Comparison of ENCODE assay signal across 26 cellular contexts in the genomic region with DNA sequence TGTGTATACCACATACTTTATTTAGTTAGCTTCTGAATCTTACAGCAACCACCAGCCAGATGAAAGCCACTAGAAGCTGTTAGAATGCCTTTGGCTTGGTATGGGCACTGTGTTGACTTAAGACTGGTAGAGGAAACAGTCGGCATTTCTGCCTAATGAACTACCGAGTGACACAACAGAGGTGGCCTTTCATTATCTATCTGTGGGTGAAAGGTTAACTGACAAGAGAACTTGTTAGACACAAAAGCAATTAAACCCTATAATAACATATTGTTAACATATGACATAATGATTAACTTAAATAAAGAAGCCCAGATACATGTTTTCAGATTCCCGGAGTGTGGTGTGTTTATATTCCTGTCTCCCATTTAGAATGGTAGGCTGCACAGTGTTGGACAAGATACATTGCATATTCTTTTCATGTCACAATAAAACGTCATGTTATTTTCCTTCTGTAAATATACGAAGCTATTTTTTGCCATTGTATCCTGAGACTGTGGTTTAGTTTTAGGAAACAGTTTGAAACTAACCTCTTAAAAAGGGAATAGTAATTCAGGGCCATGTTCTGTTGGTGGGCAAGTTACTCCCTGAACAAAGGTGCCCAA.
DNase-seq lines count a peak whose midpoint lies in the region; ATAC-seq, FAIRE-seq and TF ChIP-seq lines count a peak whose summit lies in the region.
"Had no signal": no experiment of that assay in that cellular context is flagged by ENCODE, and none has a peak within 500 bp of the region (broad histone marks: within the 10 kb centered on the region; RNA-seq: fewer than 3 reads in every experiment).

No MANE protein-coding gene starts in this region.

- ATAC-seq in HepG2: no peak
- ATAC-seq in pancreas: peak; percentile 40 to 85 (median 73)
- ATAC-seq: foreskin keratinocyte; naive thymus-derived CD8-positive, alpha-beta T cell; stimulated activated memory B cell treated with anti-CD40 and anti-IgM and Interleukin-4, amounts not matched to agents 10 μg/mL and 1 μg/mL and 100 μg/mL, for 72 hours had no signal

- H4K20me1 ChIP-seq in GM23248 (ENCODE audit: insufficient read depth) (no peaks in the 10 kb centered on the region), HepG2 (ENCODE audit: insufficient read depth, low read length) (no peaks in the 10 kb centered on the region)
- H4K20me1 ChIP-seq: BLaER1 treated with 17β-estradiol and CSF1 and Interleukin-3, amounts not matched to agents 10 nM and 100 nM had no signal

- no peak for TF ChIP-seq POLR2A in HepG2 (IDR thresholded peaks at IDR 0.05; ENCODE audit: insufficient read depth in 1 of 2, low read depth in 2 of 2, low read length in 2 of 2)

- H3F3A ChIP-seq in GM23248 (ENCODE audit: insufficient read depth): peaks cover 18% of the 10 kb centered on the region; the same call in 1 of the 2 replicates

- no peaks in the 10 kb centered on the region for H3K9me3 Mint-ChIP-seq in endodermal cell
- H3K9me3 Mint-ChIP-seq: activated naive CD4-positive, alpha-beta T cell treated with anti-CD3 and anti-CD28 coated beads, Interleukin-2, amount 50 U/mL, for 24 hours; activated T-helper 1 cell treated with anti-CD3 and anti-CD28 coated beads, Interleukin-12 subunit alpha, Interleukin-12 subunit beta, Interleukin-2, Interleukin-4 antibody, amounts not matched to agents 30 ng/mL and 10 ng/mL and 1 ng/mL, durations not matched to agents 14 hours and 24 hours and 36 hours; naive thymus-derived CD8-positive, alpha-beta T cell had no signal

- 92 to 93% methylated on average over 5 of the region's 5 CpGs for WGBS in GM23248 (ENCODE audit: low coverage in 1 of 2, low lambda C conversion rate in 2 of 2, missing lambda C conversion rate in 2 of 2), 2 experiments
- WGBS in HepG2 (ENCODE audit: low lambda C conversion rate): 1% methylated on average over 5 of the region's 5 CpGs
- 8% methylated on average over 5 of the region's 5 CpGs for WGBS in pancreas, 2 donors
- WGBS in endodermal cell (ENCODE audit: insufficient coverage in 1 of 2, insufficient read length in 1 of 2), 2 experiments: 86 to 91% methylated on average over 1 to 5 of the region's 5 CpGs

- H3K9ac ChIP-seq in GM23248 (peak overlapping the region; percentile 36; the same call in 1 of the 2 replicates), HepG2 (ENCODE audit: insufficient read depth, low read depth, low read length) (no peak overlapping the region), endodermal cell (ENCODE audit: extremely low read depth, low read length, poor library complexity, severe bottlenecking) (no peak overlapping the region)
- H3K9ac ChIP-seq: BLaER1 treated with 17β-estradiol and CSF1 and Interleukin-3, amounts not matched to agents 10 nM and 100 nM had no signal

- H3K27me3 ChIP-seq in GM23248 (replicated peaks; ENCODE audit: insufficient read depth) (no peaks in the 10 kb centered on the region), HepG2 (ENCODE audit: control insufficient read depth in 1 of 2, insufficient read depth in 2 of 2, low read length in 2 of 2) (no peaks in the 10 kb centered on the region), pancreas (no peaks in the 10 kb centered on the region), endodermal cell (ENCODE audit: control insufficient read depth, insufficient read depth, low read length, poor library complexity, severe bottlenecking) (peaks cover 22% of the 10 kb centered on the region)
- H3K27me3 ChIP-seq: BLaER1 treated with 17β-estradiol and CSF1 and Interleukin-3, amounts not matched to agents 10 nM and 100 nM; foreskin keratinocyte had no signal

- H3K4me2 ChIP-seq in GM23248 (ENCODE audit: unreplicated experiment) (no peak overlapping the region), HepG2 (ENCODE audit: low read depth, low read length) (no peak overlapping the region)
- H3K4me2 ChIP-seq: BLaER1 treated with 17β-estradiol and CSF1 and Interleukin-3, amounts not matched to agents 10 nM and 100 nM had no signal

- FAIRE-seq in HepG2 (lab: Jason Lieb, UNC) (no peak), pancreas (lab: Jason Lieb, UNC) (no peak), frontal cortex (lab: Jason Lieb, UNC) (no peak)

- CTCF ChIA-PET in HepG2 (lab: Yijun Ruan, JAX; ENCODE audit: low intra/inter-chr PET ratio, low total read pairs): no interaction called here

- DNase-seq in GM23248: no peak
- DNase-seq in NCI-H748 treated with DMSO at 0.1 percent for 48 hours (lab: John Stamatoyannopoulos, UW): peak; percentile 35
- no peak for DNase-seq in HepG2 (ENCODE audit: low spot score)
- DNase-seq in pancreas: no peak
- DNase-seq in DMS153 (lab: John Stamatoyannopoulos, UW): no peak
- DNase-seq in endodermal cell: no peak
- DNase-seq in frontal cortex (ENCODE audit: low spot score in 2 of 2): no peak
- DNase-seq in NCI-H128 (lab: John Stamatoyannopoulos, UW; ENCODE audit: unreplicated experiment): no peak
- DNase-seq: ACHN; activated CD4-positive, alpha-beta T cell treated with anti-CD3 and anti-CD28 coated beads, Interleukin-2, amount 50 U/mL, for 1 hour; aorta; central memory CD4-positive, alpha-beta T cell; erythroblast; foreskin keratinocyte; naive thymus-derived CD8-positive, alpha-beta T cell; NCI-H1694 treated with DMSO at 0.1 percent for 48 hours; posterior cingulate gyrus; stimulated activated CD4-positive, alpha-beta T cell treated with anti-CD3 and anti-CD28 coated beads, Interleukin-2, amount 100 ng/mL, for 24 hours; T-helper 2 cell had no signal

- H3K27ac ChIP-seq in GM23248 (no peak overlapping the region), HepG2 (ENCODE audit: extremely low read length, insufficient read depth, low read length) (no peak overlapping the region), pancreas (no peak overlapping the region), endodermal cell (ENCODE audit: low read depth, low read length) (no peak overlapping the region)
- H3K27ac ChIP-seq: BLaER1 treated with 17β-estradiol and CSF1 and Interleukin-3, amounts not matched to agents 10 nM and 100 nM; foreskin keratinocyte; VCaP had no signal

- H3K4me3 ChIP-seq in GM23248: no peak overlapping the region
- no peak overlapping the region for H3K4me3 ChIP-seq in HepG2 (replicated peaks in 1 of 3; ENCODE audit: insufficient read depth in 1 of 3, low read depth in 2 of 3, low read length in 3 of 3)
- no peak overlapping the region for H3K4me3 ChIP-seq in pancreas
- no peak overlapping the region for H3K4me3 ChIP-seq in endodermal cell (ENCODE audit: low read length)
- H3K4me3 ChIP-seq: BLaER1 treated with 17β-estradiol and CSF1 and Interleukin-3, amounts not matched to agents 10 nM and 100 nM; HAP-1; lung had no signal

- H3K27ac Mint-ChIP-seq in endodermal cell: no peak overlapping the region
- H3K27ac Mint-ChIP-seq: activated naive CD4-positive, alpha-beta T cell treated with anti-CD3 and anti-CD28 coated beads, Interleukin-2, amount 50 U/mL, for 24 hours; activated T-helper 1 cell treated with anti-CD3 and anti-CD28 coated beads, Interleukin-12 subunit alpha, Interleukin-12 subunit beta, Interleukin-2, Interleukin-4 antibody, amounts not matched to agents 30 ng/mL and 10 ng/mL and 1 ng/mL, durations not matched to agents 14 hours and 24 hours and 36 hours; naive thymus-derived CD8-positive, alpha-beta T cell; stimulated activated memory B cell treated with anti-CD40 and anti-IgM and Interleukin-4, amounts not matched to agents 10 μg/mL and 1 μg/mL and 100 μg/mL, for 72 hours had no signal

- no TSS peak for BruUV-seq in HepG2 (replicated peaks; lab: Mats Ljungman, UMichigan)

- H3K79me2 ChIP-seq in GM23248 (ENCODE audit: insufficient read depth) (peaks cover 79% of the 10 kb centered on the region), HepG2 (ENCODE audit: insufficient read depth, low read length) (no peaks in the 10 kb centered on the region)

- no peaks in the 10 kb centered on the region for H3K36me3 Mint-ChIP-seq in endodermal cell (ENCODE audit: low read depth)
- H3K36me3 Mint-ChIP-seq: activated naive CD4-positive, alpha-beta T cell treated with anti-CD3 and anti-CD28 coated beads, Interleukin-2, amount 50 U/mL, for 24 hours; naive thymus-derived CD8-positive, alpha-beta T cell; stimulated activated memory B cell treated with anti-CD40 and anti-IgM and Interleukin-4, amounts not matched to agents 10 μg/mL and 1 μg/mL and 100 μg/mL, for 72 hours had no signal

- intact Hi-C loops in HepG2 (cut with micrococcal nuclease; ENCODE audit: unreplicated experiment) (no loop called here), pancreas (cut with DNase I) (no loop called here)

- in situ Hi-C loops in GM23248 (cut with MboI): loop anchor here (25.0 kb wide), 2 partner anchors 254 to 1746 kb away; no protein-coding TSS in a partner anchor
- in situ Hi-C loops in HepG2 (cut with HindIII; ENCODE audit: extremely low pct_ligation_motif_present, low pct_unique_long_range_greater_than_20kb): no loop called here

- TF ChIP-seq EP300 in HepG2 (IDR thresholded peaks at IDR 0.05; ENCODE audit: low read depth in 2 of 2, low read length in 2 of 2) (no peak), HepG2 (CRISPR knock-in tag; IDR thresholded peaks at IDR 0.05; ENCODE audit: borderline replicate concordance) (no peak)

- H3K9me2 ChIP-seq in GM23248 (ENCODE audit: insufficient read depth): no peaks in the 10 kb centered on the region

- H3K36me3 ChIP-seq in GM23248 (ENCODE audit: low read depth) (no peaks in the 10 kb centered on the region), HepG2 (replicated peaks in 1 of 2; ENCODE audit: control insufficient read depth in 1 of 2, insufficient read depth in 2 of 2, low read length in 2 of 2) (no peaks in the 10 kb centered on the region), pancreas (no peaks in the 10 kb centered on the region), endodermal cell (ENCODE audit: control insufficient read depth, insufficient read depth, low read length) (no peaks in the 10 kb centered on the region)
- H3K36me3 ChIP-seq: BLaER1 treated with 17β-estradiol and CSF1 and Interleukin-3, amounts not matched to agents 10 nM and 100 nM; HAP-1 had no signal

- H3K4me1 Mint-ChIP-seq in endodermal cell: peaks cover 19% of the 10 kb centered on the region
- H3K4me1 Mint-ChIP-seq: activated naive CD4-positive, alpha-beta T cell treated with anti-CD3 and anti-CD28 coated beads, Interleukin-2, amount 50 U/mL, for 24 hours; naive thymus-derived CD8-positive, alpha-beta T cell; stimulated activated memory B cell treated with anti-CD40 and anti-IgM and Interleukin-4, amounts not matched to agents 10 μg/mL and 1 μg/mL and 100 μg/mL, for 72 hours had no signal

- H2AFZ ChIP-seq in GM23248: no peak overlapping the region
- no peak overlapping the region for H2AFZ ChIP-seq in HepG2 (ENCODE audit: low read length)

- no peak for TF ChIP-seq RAD21 in HepG2 (CRISPR knock-in tag; IDR thresholded peaks at IDR 0.05)

- H3K4me1 ChIP-seq in GM23248 (ENCODE audit: insufficient read depth) (peaks cover 36% of the 10 kb centered on the region), HepG2 (ENCODE audit: insufficient read depth, low read length) (no peaks in the 10 kb centered on the region), pancreas (peaks cover 0 to 5% (median 4%) of the 10 kb centered on the region in 3 donors), endodermal cell (ENCODE audit: control insufficient read depth, insufficient read depth, low read length) (peaks cover 9% of the 10 kb centered on the region)
- H3K4me1 ChIP-seq: BLaER1 treated with 17β-estradiol and CSF1 and Interleukin-3, amounts not matched to agents 10 nM and 100 nM had no signal

- peaks cover 7% of the 10 kb centered on the region for H3K27me3 Mint-ChIP-seq in endodermal cell (ENCODE audit: insufficient read depth)
- H3K27me3 Mint-ChIP-seq: activated naive CD4-positive, alpha-beta T cell treated with anti-CD3 and anti-CD28 coated beads, Interleukin-2, amount 50 U/mL, for 24 hours; stimulated activated memory B cell treated with anti-CD40 and anti-IgM and Interleukin-4, amounts not matched to agents 10 μg/mL and 1 μg/mL and 100 μg/mL, for 72 hours had no signal

- TF ChIP-seq CTCF in HepG2 (CRISPR knock-in tag; IDR thresholded peaks at IDR 0.05) (no peak), pancreas (IDR thresholded peaks at IDR 0.05) (no peak), endodermal cell (conservative IDR thresholded peaks at IDR 0.05) (no peak)

- POLR2A ChIA-PET in HepG2 (lab: Yijun Ruan, JAX): no interaction called here

- H3K9me3 ChIP-seq in GM23248 (ENCODE audit: low read depth): no peaks in the 10 kb centered on the region
- no peaks in the 10 kb centered on the region for H3K9me3 ChIP-seq in HepG2 (ENCODE audit: low read length)
- H3K9me3 ChIP-seq in pancreas: no peaks in the 10 kb centered on the region
- no peaks in the 10 kb centered on the region for H3K9me3 ChIP-seq in endodermal cell (ENCODE audit: control insufficient read depth, low read length)
- H3K9me3 ChIP-seq: BLaER1 treated with 17β-estradiol and CSF1 and Interleukin-3, amounts not matched to agents 10 nM and 100 nM; HAP-1 had no signal

- H3K4me3 Mint-ChIP-seq in endodermal cell: no peak overlapping the region
- H3K4me3 Mint-ChIP-seq: activated naive CD4-positive, alpha-beta T cell treated with anti-CD3 and anti-CD28 coated beads, Interleukin-2, amount 50 U/mL, for 24 hours; activated T-helper 1 cell treated with anti-CD3 and anti-CD28 coated beads, Interleukin-12 subunit alpha, Interleukin-12 subunit beta, Interleukin-2, Interleukin-4 antibody, amounts not matched to agents 30 ng/mL and 10 ng/mL and 1 ng/mL, durations not matched to agents 14 hours and 24 hours and 36 hours; naive thymus-derived CD8-positive, alpha-beta T cell; stimulated activated memory B cell treated with anti-CD40 and anti-IgM and Interleukin-4, amounts not matched to agents 10 μg/mL and 1 μg/mL and 100 μg/mL, for 72 hours had no signal
